20 cellular contexts compared by ENCODE assay signal in the genomic region with DNA sequence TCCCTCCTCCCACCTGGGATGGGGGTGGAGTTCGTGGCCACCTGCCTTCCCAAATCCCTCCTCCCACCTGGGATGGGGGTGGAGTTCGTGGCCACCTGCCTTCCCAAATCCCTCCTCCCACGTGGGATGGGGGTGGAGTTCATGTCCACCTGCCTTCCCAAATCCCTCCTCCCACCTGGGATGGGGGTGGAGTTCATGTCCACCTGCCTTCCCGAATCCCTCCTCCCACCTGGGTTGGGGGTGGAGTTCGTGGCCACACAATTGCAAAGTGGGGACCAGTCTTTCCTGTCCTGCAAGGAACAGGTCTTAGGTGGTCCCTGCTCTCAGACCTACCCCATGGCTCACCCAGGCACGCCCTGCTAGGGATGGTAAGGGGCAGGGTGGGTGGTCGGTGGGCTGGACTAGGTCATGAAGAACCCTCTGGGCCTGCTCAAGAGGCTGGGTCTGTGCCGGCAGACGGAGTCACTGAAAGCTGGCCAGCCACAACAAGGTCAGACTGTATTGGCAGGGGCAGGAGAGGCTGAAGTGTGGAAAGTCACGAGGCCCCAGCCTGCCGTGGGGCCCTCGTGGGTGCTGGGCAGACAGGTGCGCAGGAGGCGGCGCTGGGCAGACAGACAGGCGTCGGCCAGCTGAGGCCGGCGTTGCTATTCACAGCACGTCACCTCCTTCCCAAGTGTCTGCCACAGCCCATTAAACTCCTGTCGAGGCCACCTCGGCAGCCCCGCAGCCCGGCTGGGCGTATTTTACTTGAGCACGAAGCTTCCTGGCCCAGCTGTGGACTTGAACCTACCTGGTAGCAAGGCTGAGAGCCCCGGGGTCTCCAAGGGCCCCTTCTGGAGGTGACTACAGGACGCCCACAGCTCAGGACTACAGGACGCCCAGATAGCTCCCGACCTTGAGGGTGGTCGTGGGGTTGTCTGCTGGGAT. TPM values are rescaled to one million over a fixed set of nuclear protein-coding genes. Genes with fewer than 3 reads are reported as not detected.
DNase-seq lines count a peak whose midpoint lies in the region; FAIRE-seq and TF ChIP-seq lines count a peak whose summit lies in the region.
"Had no signal": no experiment of that assay in that cellular context is flagged by ENCODE, and none has a peak within 500 bp of the region (broad histone marks: within the 10 kb centered on the region; RNA-seq: fewer than 3 reads in every experiment).

No MANE protein-coding gene starts in this region.

- DNase-seq in DMS79 (lab: John Stamatoyannopoulos, UW) (peak; percentile 58), LNCaP clone FGC (ENCODE audit: low read depth) (peak; percentile 23), kidney tubule cell (ENCODE audit: low spot score) (peak; percentile 9), retina (peak; percentile 8), small intestine (no peak), cerebellar nuclear complex (lab: John Stamatoyannopoulos, UW) (no peak)
- DNase-seq in central memory CD4-positive, alpha-beta T cell, result no peak
- DNase-seq: activated naive CD8-positive, alpha-beta T cell treated with anti-CD3 and anti-CD28 coated beads, Interleukin-2, amount 50 U/mL, for 24 hours; Calu3; foreskin melanocyte; naive B cell; NCI-H2081; NCI-H774; PC-3; stimulated activated CD4-positive, alpha-beta T cell treated with anti-CD3 and anti-CD28 coated beads, Interleukin-12 subunit alpha, Interleukin-12 subunit beta, amount 100 ng/mL, for 4 hours; T-helper 9 cell had no signal

- FAIRE-seq in small intestine (lab: Jason Lieb, UNC), result no peak
- FAIRE-seq: bronchial epithelial cell, GM12892 had no signal

- H3K9me3 ChIP-seq in small intestine (ENCODE audit: control insufficient read depth, low read depth), result no peaks in the 10 kb centered on the region
- H3K9me3 ChIP-seq: prostate gland had no signal

- peaks cover 0 to 19% of the 10 kb centered on the region in 2 donors for H3K27me3 ChIP-seq in small intestine (ENCODE audit: control insufficient read depth in 2 of 2, insufficient read depth in 2 of 2, low read length in 2 of 2)

- no peaks in the 10 kb centered on the region for H3K36me3 ChIP-seq in small intestine (ENCODE audit: control insufficient read depth in 2 of 2, insufficient read depth in 2 of 2, low read length in 2 of 2)
- H3K36me3 ChIP-seq: prostate gland had no signal

- 65 to 77% (median 68%) methylated on average over 30 to 31 of the region's 31 CpGs for WGBS in small intestine, 3 donors

- no peak for TF ChIP-seq CTCF in LNCaP clone FGC (IDR thresholded peaks at IDR 0.05; ENCODE audit: control insufficient read depth, extremely low read depth, insufficient read depth)

- H3K4me3 ChIP-seq in LNCaP clone FGC (ENCODE audit: low read depth, low read length) (no peak overlapping the region), small intestine (ENCODE audit: low read depth in 1 of 2, low read length in 2 of 2) (no peak overlapping the region)
- H3K4me3 ChIP-seq: lung, prostate gland had no signal

- no peak overlapping the region for H3K27ac ChIP-seq in small intestine (ENCODE audit: low read depth in 1 of 2, low read length in 1 of 2)
- H3K27ac ChIP-seq: prostate gland had no signal

- H3K4me1 ChIP-seq in small intestine (ENCODE audit: control insufficient read depth in 2 of 2, insufficient read depth in 1 of 2, low read depth in 1 of 2, low read length in 1 of 2), result no peaks in the 10 kb centered on the region

RNA-seq across cellular contexts. Expression of gene KNDC1, which starts 4.1 kb away (rescaled TPM):
- polyA plus RNA-seq in small intestine, result under 1 TPM in 1 of 3 donors, not detected in 2; 0.37 TPM

Comparison
In these comparisons a context has a peak if more than half of its experiments do, and no peak if none do; other contexts are left out.
1. DNase-seq: peak in DMS79 (single experiment), LNCaP clone FGC (single experiment), kidney tubule cell (single experiment) and retina (single experiment); none in central memory CD4-positive, alpha-beta T cell (single experiment), small intestine (single experiment) and cerebellar nuclear complex (0 of 2).